ENCODE assay signal across 1 cellular context in the genomic region with DNA sequence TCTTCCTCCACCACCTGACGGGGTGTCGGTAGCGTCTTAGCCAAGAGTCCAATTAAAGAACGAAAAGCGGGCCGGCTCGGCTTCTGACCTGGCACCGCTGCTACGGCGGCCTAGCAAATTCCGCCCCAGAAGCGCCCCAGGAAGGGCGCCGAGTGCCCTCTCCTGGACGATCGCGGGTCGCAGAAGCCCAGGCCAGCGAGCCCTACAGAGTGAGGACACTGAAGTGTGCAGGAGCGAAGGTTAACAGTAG.
TF ChIP-seq lines count a peak whose summit lies in the region.

No MANE protein-coding gene starts in this region.

TF ChIP-seq in HepG2, 621 proteins besides CTCF, POLR2A, EP300 and RAD21 (continued from another document and continues in another):
- TF ChIP-seq SKIL (CRISPR knock-in tag; IDR thresholded peaks at IDR 0.05; ENCODE audit: borderline replicate concordance) (no peak), SP2 (CRISPR knock-in tag; IDR thresholded peaks at IDR 0.05) (peak; percentile 48; the same call in 1 of the 2 replicates), HMG20B (CRISPR knock-in tag; conservative IDR thresholded peaks at IDR 0.05) (no peak), PAF1 (CRISPR knock-in tag; IDR thresholded peaks at IDR 0.05) (no peak), MTF2 (CRISPR knock-in tag; IDR thresholded peaks at IDR 0.05; ENCODE audit: borderline replicate concordance) (no peak), ZNF335 (CRISPR knock-in tag; IDR thresholded peaks at IDR 0.05) (no peak), ZNF326 (CRISPR knock-in tag; IDR thresholded peaks at IDR 0.05; ENCODE audit: borderline replicate concordance) (no peak), FOXP1 (IDR thresholded peaks at IDR 0.05) (no peak), FOXP1 (CRISPR knock-in tag; IDR thresholded peaks at IDR 0.05) (no peak), POLR2AphosphoS2 (IDR thresholded peaks at IDR 0.05; ENCODE audit: low read depth, low read length) (no peak), HBP1 (CRISPR knock-in tag; IDR thresholded peaks at IDR 0.05; ENCODE audit: low read depth) (no peak), ZBTB43 (CRISPR knock-in tag; conservative IDR thresholded peaks at IDR 0.05) (peak; percentile 68; the same call in 1 of the 2 replicates), ZNF431 (CRISPR knock-in tag; IDR thresholded peaks at IDR 0.05; ENCODE audit: borderline replicate concordance, low read depth) (no peak), ZNF543 (CRISPR knock-in tag; IDR thresholded peaks at IDR 0.05) (peak; percentile 80; the same call in 1 of the 2 replicates), ZZZ3 (CRISPR knock-in tag; IDR thresholded peaks at IDR 0.05; ENCODE audit: borderline replicate concordance) (no peak), KDM4B (CRISPR knock-in tag; IDR thresholded peaks at IDR 0.05) (no peak), CBX5 (CRISPR knock-in tag; IDR thresholded peaks at IDR 0.05; ENCODE audit: borderline replicate concordance) (no peak), ZNF660 (CRISPR knock-in tag; IDR thresholded peaks at IDR 0.05; ENCODE audit: borderline replicate concordance, low read depth) (no peak), ZNF83 (CRISPR knock-in tag; IDR thresholded peaks at IDR 0.05; ENCODE audit: borderline replicate concordance) (no peak), RNF219 (CRISPR knock-in tag; IDR thresholded peaks at IDR 0.05) (peak; percentile 70; the same call in 1 of the 2 replicates), KLF16 (CRISPR knock-in tag; IDR thresholded peaks at IDR 0.05) (peak in 1 of 2 experiments; percentile 52; a peak in 1 of 4 replicates), BHLHE40 (IDR thresholded peaks at IDR 0.05; ENCODE audit: low read length) (no peak), PRPF4 (IDR thresholded peaks at IDR 0.05; ENCODE audit: low read depth, low read length, poor library complexity, severe bottlenecking) (no peak), MTF1 (CRISPR knock-in tag; IDR thresholded peaks at IDR 0.05) (no peak), ZNF124 (CRISPR knock-in tag; IDR thresholded peaks at IDR 0.05) (peak; percentile 20; the same call in 1 of the 2 replicates), IKZF5 (CRISPR knock-in tag; IDR thresholded peaks at IDR 0.05) (peak; percentile 42; the same call in 1 of the 2 replicates), SOX6 (IDR thresholded peaks at IDR 0.05) (no peak), SOX6 (CRISPR knock-in tag; IDR thresholded peaks at IDR 0.05) (no peak), ZNF75D (CRISPR knock-in tag; IDR thresholded peaks at IDR 0.05; ENCODE audit: borderline replicate concordance) (no peak), ZNF792 (CRISPR knock-in tag; IDR thresholded peaks at IDR 0.05) (peak; percentile 68; the same call in 1 of the 2 replicates), ZNF382 (CRISPR knock-in tag; IDR thresholded peaks at IDR 0.05; ENCODE audit: borderline replicate concordance) (no peak), CHD4 (IDR thresholded peaks at IDR 0.05; ENCODE audit: borderline replicate concordance, low read length) (no peak), ZNF333 (CRISPR knock-in tag; IDR thresholded peaks at IDR 0.05; ENCODE audit: borderline replicate concordance) (0 out of 2 replicates have a peak, but pooled peaks have one; percentile 22), ZNF670 (CRISPR knock-in tag; IDR thresholded peaks at IDR 0.05; ENCODE audit: borderline replicate concordance) (peak; percentile 99), ZNF446 (CRISPR knock-in tag; IDR thresholded peaks at IDR 0.05) (no peak), GLI4 (CRISPR knock-in tag; IDR thresholded peaks at IDR 0.05; ENCODE audit: borderline replicate concordance) (no peak; the same call in 1 of the 2 replicates), IKZF4 (CRISPR knock-in tag; IDR thresholded peaks at IDR 0.05; ENCODE audit: borderline replicate concordance, low read depth, not compliant biosample characterization) (no peak), AKAP8 (CRISPR knock-in tag; IDR thresholded peaks at IDR 0.05) (no peak), NFYC (CRISPR knock-in tag; IDR thresholded peaks at IDR 0.05) (no peak), ZNF136 (CRISPR knock-in tag; IDR thresholded peaks at IDR 0.05; ENCODE audit: low read depth) (no peak), ZNF451 (CRISPR knock-in tag; IDR thresholded peaks at IDR 0.05) (no peak), ZNF782 (CRISPR knock-in tag; IDR thresholded peaks at IDR 0.05; ENCODE audit: borderline replicate concordance) (no peak), DNMT3B (CRISPR knock-in tag; conservative IDR thresholded peaks at IDR 0.05) (no peak), NFIB (CRISPR knock-in tag; IDR thresholded peaks at IDR 0.05; ENCODE audit: borderline replicate concordance) (no peak), ZNF329 (CRISPR knock-in tag; IDR thresholded peaks at IDR 0.05; ENCODE audit: low read depth) (0 out of 2 replicates have a peak, but pooled peaks have one; percentile 50), ZNF768 (CRISPR knock-in tag; IDR thresholded peaks at IDR 0.05) (no peak)
- TF ChIP-seq, protein P1, sequence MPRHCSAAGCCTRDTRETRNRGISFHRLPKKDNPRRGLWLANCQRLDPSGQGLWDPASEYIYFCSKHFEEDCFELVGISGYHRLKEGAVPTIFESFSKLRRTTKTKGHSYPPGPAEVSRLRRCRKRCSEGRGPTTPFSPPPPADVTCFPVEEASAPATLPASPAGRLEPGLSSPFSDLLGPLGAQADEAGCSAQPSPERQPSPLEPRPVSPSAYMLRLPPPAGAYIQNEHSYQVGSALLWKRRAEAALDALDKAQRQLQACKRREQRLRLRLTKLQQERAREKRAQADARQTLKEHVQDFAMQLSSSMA (CRISPR knock-in tag; IDR thresholded peaks at IDR 0.05) = no peak
- TF ChIP-seq, protein P2, sequence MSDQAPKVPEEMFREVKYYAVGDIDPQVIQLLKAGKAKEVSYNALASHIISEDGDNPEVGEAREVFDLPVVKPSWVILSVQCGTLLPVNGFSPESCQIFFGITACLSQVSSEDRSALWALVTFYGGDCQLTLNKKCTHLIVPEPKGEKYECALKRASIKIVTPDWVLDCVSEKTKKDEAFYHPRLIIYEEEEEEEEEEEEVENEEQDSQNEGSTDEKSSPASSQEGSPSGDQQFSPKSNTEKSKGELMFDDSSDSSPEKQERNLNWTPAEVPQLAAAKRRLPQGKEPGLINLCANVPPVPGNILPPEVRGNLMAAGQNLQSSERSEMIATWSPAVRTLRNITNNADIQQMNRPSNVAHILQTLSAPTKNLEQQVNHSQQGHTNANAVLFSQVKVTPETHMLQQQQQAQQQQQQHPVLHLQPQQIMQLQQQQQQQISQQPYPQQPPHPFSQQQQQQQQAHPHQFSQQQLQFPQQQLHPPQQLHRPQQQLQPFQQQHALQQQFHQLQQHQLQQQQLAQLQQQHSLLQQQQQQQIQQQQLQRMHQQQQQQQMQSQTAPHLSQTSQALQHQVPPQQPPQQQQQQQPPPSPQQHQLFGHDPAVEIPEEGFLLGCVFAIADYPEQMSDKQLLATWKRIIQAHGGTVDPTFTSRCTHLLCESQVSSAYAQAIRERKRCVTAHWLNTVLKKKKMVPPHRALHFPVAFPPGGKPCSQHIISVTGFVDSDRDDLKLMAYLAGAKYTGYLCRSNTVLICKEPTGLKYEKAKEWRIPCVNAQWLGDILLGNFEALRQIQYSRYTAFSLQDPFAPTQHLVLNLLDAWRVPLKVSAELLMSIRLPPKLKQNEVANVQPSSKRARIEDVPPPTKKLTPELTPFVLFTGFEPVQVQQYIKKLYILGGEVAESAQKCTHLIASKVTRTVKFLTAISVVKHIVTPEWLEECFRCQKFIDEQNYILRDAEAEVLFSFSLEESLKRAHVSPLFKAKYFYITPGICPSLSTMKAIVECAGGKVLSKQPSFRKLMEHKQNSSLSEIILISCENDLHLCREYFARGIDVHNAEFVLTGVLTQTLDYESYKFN (CRISPR knock-in tag; conservative IDR thresholded peaks at IDR 0.05) = peak; percentile 16; the same call in 1 of the 2 replicates
- TF ChIP-seq, protein P3, sequence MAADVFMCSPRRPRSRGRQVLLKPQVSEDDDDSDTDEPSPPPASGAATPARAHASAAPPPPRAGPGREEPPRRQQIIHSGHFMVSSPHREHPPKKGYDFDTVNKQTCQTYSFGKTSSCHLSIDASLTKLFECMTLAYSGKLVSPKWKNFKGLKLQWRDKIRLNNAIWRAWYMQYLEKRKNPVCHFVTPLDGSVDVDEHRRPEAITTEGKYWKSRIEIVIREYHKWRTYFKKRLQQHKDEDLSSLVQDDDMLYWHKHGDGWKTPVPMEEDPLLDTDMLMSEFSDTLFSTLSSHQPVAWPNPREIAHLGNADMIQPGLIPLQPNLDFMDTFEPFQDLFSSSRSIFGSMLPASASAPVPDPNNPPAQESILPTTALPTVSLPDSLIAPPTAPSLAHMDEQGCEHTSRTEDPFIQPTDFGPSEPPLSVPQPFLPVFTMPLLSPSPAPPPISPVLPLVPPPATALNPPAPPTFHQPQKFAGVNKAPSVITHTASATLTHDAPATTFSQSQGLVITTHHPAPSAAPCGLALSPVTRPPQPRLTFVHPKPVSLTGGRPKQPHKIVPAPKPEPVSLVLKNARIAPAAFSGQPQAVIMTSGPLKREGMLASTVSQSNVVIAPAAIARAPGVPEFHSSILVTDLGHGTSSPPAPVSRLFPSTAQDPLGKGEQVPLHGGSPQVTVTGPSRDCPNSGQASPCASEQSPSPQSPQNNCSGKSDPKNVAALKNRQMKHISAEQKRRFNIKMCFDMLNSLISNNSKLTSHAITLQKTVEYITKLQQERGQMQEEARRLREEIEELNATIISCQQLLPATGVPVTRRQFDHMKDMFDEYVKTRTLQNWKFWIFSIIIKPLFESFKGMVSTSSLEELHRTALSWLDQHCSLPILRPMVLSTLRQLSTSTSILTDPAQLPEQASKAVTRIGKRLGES (CRISPR knock-in tag; IDR thresholded peaks at IDR 0.05; ENCODE audit: borderline replicate concordance) = no peak
- TF ChIP-seq, protein P4, sequence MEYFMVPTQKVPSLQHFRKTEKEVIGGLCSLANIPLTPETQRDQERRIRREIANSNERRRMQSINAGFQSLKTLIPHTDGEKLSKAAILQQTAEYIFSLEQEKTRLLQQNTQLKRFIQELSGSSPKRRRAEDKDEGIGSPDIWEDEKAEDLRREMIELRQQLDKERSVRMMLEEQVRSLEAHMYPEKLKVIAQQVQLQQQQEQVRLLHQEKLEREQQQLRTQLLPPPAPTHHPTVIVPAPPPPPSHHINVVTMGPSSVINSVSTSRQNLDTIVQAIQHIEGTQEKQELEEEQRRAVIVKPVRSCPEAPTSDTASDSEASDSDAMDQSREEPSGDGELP (IDR thresholded peaks at IDR 0.05; ENCODE audit: borderline replicate concordance, low read depth) = no peak; the same call in 1 of the 2 replicates
